ENCODE assay signal across 25 cellular contexts in genomic region chr1:244826712-244827111, GRCh38.
"Had no signal": no experiment of that assay in that cellular context is flagged by ENCODE, and none has a peak within 500 bp of the region (broad histone marks: within the 10 kb centered on the region; RNA-seq: fewer than 3 reads in every experiment).

No MANE protein-coding gene starts in this region.

- H3K4me1 ChIP-seq: esophagus muscularis mucosa, left ventricle myocardium inferior, lower lobe of right lung, parathyroid adenoma, psoas muscle, right lobe of liver, testis, tibial nerve had no signal

- H3K9me3 Mint-ChIP-seq: naive B cell; nephron; stimulated activated naive B cell treated with anti-CD40 and anti-IgM and Interleukin-4, amounts not matched to agents 10 μg/mL and 1 μg/mL and 100 μg/mL, for 72 hours; stimulated activated naive CD8-positive, alpha-beta T cell treated with anti-CD3 and anti-CD28 coated beads, Interleukin-15, amount 100 ng/mL, for 72 hours had no signal

- H3K4me3 Mint-ChIP-seq: memory B cell; naive B cell; nephron; stimulated activated naive B cell treated with anti-CD40 and anti-IgM and Interleukin-4, amounts not matched to agents 10 μg/mL and 1 μg/mL and 100 μg/mL, for 72 hours; stimulated activated naive CD8-positive, alpha-beta T cell treated with anti-CD3 and anti-CD28 coated beads, Interleukin-15, amount 100 ng/mL, for 72 hours had no signal

- H3K9ac ChIP-seq: parathyroid adenoma had no signal

- H3K79me2 ChIP-seq: hepatocyte, parathyroid adenoma had no signal

- H3K36me3 ChIP-seq: esophagus muscularis mucosa, left ventricle myocardium inferior, lower lobe of right lung, right lobe of liver had no signal

- H3K36me3 Mint-ChIP-seq: memory B cell, naive B cell had no signal

- H3K27me3 Mint-ChIP-seq: memory B cell; naive B cell; stimulated activated naive B cell treated with anti-CD40 and anti-IgM and Interleukin-4, amounts not matched to agents 10 μg/mL and 1 μg/mL and 100 μg/mL, for 72 hours had no signal

- ATAC-seq: left cardiac atrium; lower lobe of right lung; psoas muscle; right lobe of liver; stimulated activated naive B cell treated with anti-CD40 and anti-IgM and Interleukin-4, amounts not matched to agents 10 μg/mL and 1 μg/mL and 100 μg/mL, for 72 hours; stimulated activated naive CD8-positive, alpha-beta T cell treated with anti-CD3 and anti-CD28 coated beads, Interleukin-15, amount 100 ng/mL, for 72 hours had no signal

- H3K4me3 ChIP-seq: esophagus muscularis mucosa, hepatocyte, left ventricle myocardium inferior, lower lobe of right lung, psoas muscle, right lobe of liver, skin epidermis, testis, tibial nerve had no signal

- H3K27me3 ChIP-seq: hepatocyte, right lobe of liver, testis, tibial nerve had no signal

- H3K4me1 Mint-ChIP-seq: nephron; stimulated activated naive CD8-positive, alpha-beta T cell treated with anti-CD3 and anti-CD28 coated beads, Interleukin-15, amount 100 ng/mL, for 72 hours had no signal

- DNase-seq: effector memory CD4-positive, alpha-beta T cell; foreskin melanocyte; head of caudate nucleus; kidney; left cardiac atrium; left ventricle myocardium inferior; lower lobe of right lung; naive B cell; occipital lobe; psoas muscle; retina; right lobe of liver; stimulated activated CD4-positive, alpha-beta T cell treated with anti-CD3 and anti-CD28 coated beads, Interleukin-2, amount 100 ng/mL, for 24 hours; stimulated activated CD4-positive, alpha-beta T cell treated with anti-CD3 and anti-CD28 coated beads, Interleukin-4, amount 100 ng/mL, for 4 hours; stimulated activated naive B cell treated with anti-CD40 and anti-IgM and Interleukin-4, amounts not matched to agents 10 μg/mL and 1 μg/mL and 100 μg/mL, for 72 hours; stimulated activated naive CD8-positive, alpha-beta T cell treated with anti-CD3 and anti-CD28 coated beads, Interleukin-15, amount 100 ng/mL, for 72 hours; testis had no signal

- H3K9me3 ChIP-seq: esophagus muscularis mucosa, left ventricle myocardium inferior, lower lobe of right lung, psoas muscle, right lobe of liver, testis, tibial nerve had no signal

- H3K27ac ChIP-seq: epithelial cell of prostate, esophagus muscularis mucosa, hepatocyte, left ventricle myocardium inferior, lower lobe of right lung, parathyroid adenoma, psoas muscle, right lobe of liver, skin epidermis, testis, tibial nerve had no signal

- H3K4me2 ChIP-seq: hepatocyte had no signal

- H2AFZ ChIP-seq: hepatocyte, parathyroid adenoma had no signal

- H3K27ac Mint-ChIP-seq: memory B cell; nephron; stimulated activated naive B cell treated with anti-CD40 and anti-IgM and Interleukin-4, amounts not matched to agents 10 μg/mL and 1 μg/mL and 100 μg/mL, for 72 hours; stimulated activated naive CD8-positive, alpha-beta T cell treated with anti-CD3 and anti-CD28 coated beads, Interleukin-15, amount 100 ng/mL, for 72 hours had no signal
